27 cellular contexts compared by ENCODE assay signal in the genomic region with DNA sequence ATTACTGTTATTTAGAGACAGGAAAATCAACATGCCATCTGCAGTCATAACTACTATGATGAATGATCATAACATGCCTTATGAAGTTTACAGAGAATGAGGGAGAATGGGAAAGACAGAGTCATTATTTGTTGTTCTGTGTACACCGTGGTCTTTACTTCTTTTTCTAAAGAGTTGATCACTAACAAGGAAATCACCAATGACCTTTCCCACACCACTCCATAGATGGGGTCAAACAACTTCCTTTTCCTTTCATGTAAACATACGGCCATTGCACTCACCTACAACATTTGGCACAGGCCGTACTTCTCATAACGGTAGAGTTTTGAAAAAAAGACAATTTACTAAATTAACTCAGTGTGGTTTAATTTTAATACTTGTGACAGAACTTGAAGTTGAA.
DNase-seq lines count a peak whose midpoint lies in the region; ATAC-seq, FAIRE-seq and TF ChIP-seq lines count a peak whose summit lies in the region.
"Had no signal": no experiment of that assay in that cellular context is flagged by ENCODE, and none has a peak within 500 bp of the region (broad histone marks: within the 10 kb centered on the region; RNA-seq: fewer than 3 reads in every experiment).

No MANE protein-coding gene starts in this region.

- no peak overlapping the region for H3T11ph ChIP-seq in H9 (ENCODE audit: low read length)

- no peak overlapping the region for H2BK12ac ChIP-seq in H9 (ENCODE audit: insufficient read length, low read depth, low read length)
- H2BK12ac ChIP-seq in mesenchymal stem cell (ENCODE audit: low read length in 2 of 2) = no peak overlapping the region

- H3K23me2 ChIP-seq in H9 (ENCODE audit: insufficient read length, low read depth, low read length, poor library complexity, severe bottlenecking) = no peaks in the 10 kb centered on the region

- TF ChIP-seq POLR2A in GM12891 (IDR thresholded peaks at IDR 0.05; ENCODE audit: low read depth, low read length) (no peak), endothelial cell of umbilical vein (IDR thresholded peaks at IDR 0.05; ENCODE audit: low read depth, low read length) (no peak)

- H3K14ac ChIP-seq in H9 (ENCODE audit: insufficient read depth, low read length) (no peak overlapping the region), mesenchymal stem cell (ENCODE audit: low read length in 2 of 2) (no peak overlapping the region)

- POLR2A ChIA-PET in endothelial cell of umbilical vein (lab: Charles Lee) = no interaction called here

- dilution Hi-C loops in endothelial cell of umbilical vein (cut with MboI; ENCODE audit: extremely low pct_ligation_motif_present, low sequenced_read_pairs) = no loop called here

- H2AFZ ChIP-seq in H9 (ENCODE audit: low read length) (no peak overlapping the region), endothelial cell of umbilical vein (ENCODE audit: low read depth, low read length) (no peak overlapping the region), mesenchymal stem cell (ENCODE audit: low read depth, low read length) (no peak overlapping the region)

- CTCF ChIA-PET in endothelial cell of umbilical vein (lab: Charles Lee) = no interaction called here

- intact Hi-C loops in endothelial cell of umbilical vein (cut with micrococcal nuclease) (no loop called here), left colon (cut with DNase I, micrococcal nuclease) (no loop called here)

- peaks cover 0 to 11% (median 4%) of the 10 kb centered on the region in 3 experiments; a peak in 5 of 7 replicates for H3K36me3 Mint-ChIP-seq in H9 (ENCODE audit: insufficient read depth in 1 of 3, low read depth in 3 of 3)
- H3K36me3 Mint-ChIP-seq: CD14-positive monocyte; CD4-positive, alpha-beta memory T cell; CD4-positive, CD25-positive, alpha-beta regulatory T cell; CD8-positive, alpha-beta memory T cell had no signal

- no peak overlapping the region for H2BK20ac ChIP-seq in H9 (ENCODE audit: low read depth, low read length, poor library complexity, severe bottlenecking)

- no peak for TF ChIP-seq CTCF in H9 (conservative IDR thresholded peaks at IDR 0.05)
- no peak for TF ChIP-seq CTCF in endothelial cell of umbilical vein (IDR thresholded peaks at IDR 0.05; ENCODE audit: extremely low read depth in 1 of 2, insufficient read depth in 1 of 2, low read depth in 1 of 2, low read length in 2 of 2)

- no peak overlapping the region for H3K27ac ChIP-seq in H9 (ENCODE audit: insufficient read length, low read depth, low read length)
- H3K27ac ChIP-seq in endothelial cell of umbilical vein (ENCODE audit: insufficient read depth, low read depth, low read length) = no peak overlapping the region
- H3K27ac ChIP-seq in mesenchymal stem cell (ENCODE audit: low read length, poor library complexity, severe bottlenecking) = no peak overlapping the region
- H3K27ac ChIP-seq: BLaER1 had no signal

- H2BK120ac ChIP-seq in H9 (ENCODE audit: low read depth, low read length, poor library complexity, severe bottlenecking) (no peak overlapping the region), mesenchymal stem cell (ENCODE audit: low read depth, low read length) (no peak overlapping the region)

- no peaks in the 10 kb centered on the region for H3K79me1 ChIP-seq in H9 (ENCODE audit: insufficient read depth, low read depth, low read length, poor library complexity, severe bottlenecking)
- H3K79me1 ChIP-seq in mesenchymal stem cell (replicated peaks; ENCODE audit: low read length, poor library complexity, severe bottlenecking) = no peaks in the 10 kb centered on the region

- no peaks in the 10 kb centered on the region for H3K36me3 ChIP-seq in endothelial cell of umbilical vein (ENCODE audit: control insufficient read depth in 2 of 2, extremely low read depth in 1 of 2, insufficient read depth in 2 of 2, low read length in 2 of 2)
- no peaks in the 10 kb centered on the region for H3K36me3 ChIP-seq in mesenchymal stem cell (ENCODE audit: control insufficient read depth in 1 of 2, insufficient read depth in 2 of 2, low read depth in 1 of 2, low read length in 2 of 2)
- H3K36me3 ChIP-seq: BE2C, BLaER1 had no signal

- no peak overlapping the region for H3K27ac Mint-ChIP-seq in H9
- H3K27ac Mint-ChIP-seq: CD14-positive monocyte; CD4-positive, alpha-beta memory T cell; CD8-positive, alpha-beta memory T cell had no signal

- H3K23ac ChIP-seq in H9 (ENCODE audit: insufficient read length, low read depth, low read length) (no peak overlapping the region), mesenchymal stem cell (ENCODE audit: low read length in 2 of 2) (no peak overlapping the region)

- peaks cover 8 to 14% of the 10 kb centered on the region in 2 experiments for H3K4me1 Mint-ChIP-seq in H9
- H3K4me1 Mint-ChIP-seq: CD14-positive monocyte; CD4-positive, alpha-beta memory T cell; CD4-positive, CD25-positive, alpha-beta regulatory T cell; CD8-positive, alpha-beta memory T cell had no signal

- H4K5ac ChIP-seq in H9 (ENCODE audit: insufficient read length, low read depth, low read length) = no peak overlapping the region

- H3K4ac ChIP-seq in H9 (ENCODE audit: low read depth, low read length) (no peak overlapping the region), mesenchymal stem cell (ENCODE audit: low read depth in 1 of 2, low read length in 2 of 2) (no peak overlapping the region)

- H3K9me3 Mint-ChIP-seq in H9 = peaks cover 0 to 11% of the 10 kb centered on the region in 2 experiments; a peak in 3 of 5 replicates

- H3K79me2 ChIP-seq in H9 (ENCODE audit: insufficient read depth, low read length) (no peaks in the 10 kb centered on the region), endothelial cell of umbilical vein (ENCODE audit: control insufficient read depth, insufficient read depth, low read length) (no peaks in the 10 kb centered on the region)

- no peak overlapping the region for H3K4me2 ChIP-seq in H9 (ENCODE audit: insufficient read depth, insufficient read length, low read length)
- no peak overlapping the region for H3K4me2 ChIP-seq in endothelial cell of umbilical vein (ENCODE audit: insufficient read depth, low read length)
- H3K4me2 ChIP-seq in mesenchymal stem cell (ENCODE audit: low read length, poor library complexity, severe bottlenecking) = no peak overlapping the region
- H3K4me2 ChIP-seq: BLaER1 had no signal

- ATAC-seq in GM21717 (IDR thresholded peaks at IDR 0.05; ENCODE audit: unreplicated experiment) (no peak), left colon (no peak), HG03354 (IDR thresholded peaks at IDR 0.05; ENCODE audit: poor library complexity, severe bottlenecking, unreplicated experiment) (no peak)
- ATAC-seq: GM12878 had no signal

- H3K9me3 ChIP-seq in H9 (ENCODE audit: control insufficient read depth, low read depth, low read length) = no peaks in the 10 kb centered on the region
- H3K9me3 ChIP-seq in endothelial cell of umbilical vein (replicated peaks; ENCODE audit: control insufficient read depth, insufficient read depth, low read length) = no peaks in the 10 kb centered on the region
- H3K9me3 ChIP-seq in mesenchymal stem cell (ENCODE audit: control insufficient read depth, low read length) = peaks cover 20% of the 10 kb centered on the region
- H3K9me3 ChIP-seq: BE2C had no signal

- H3K27me3 ChIP-seq in H9 (ENCODE audit: insufficient read depth, low read length) (no peaks in the 10 kb centered on the region), endothelial cell of umbilical vein (ENCODE audit: control insufficient read depth in 2 of 2, insufficient read depth in 2 of 2, low read length in 2 of 2) (peaks cover 0 to 2% of the 10 kb centered on the region in 2 experiments), mesenchymal stem cell (ENCODE audit: control insufficient read depth in 1 of 2, insufficient read depth in 1 of 2, low read length in 2 of 2) (no peaks in the 10 kb centered on the region)
- H3K27me3 ChIP-seq: BE2C, BLaER1 had no signal

- H3K4me3 ChIP-seq in endothelial cell of umbilical vein (replicated peaks in 1 of 3; ENCODE audit: insufficient read depth in 1 of 3, low read depth in 1 of 3, low read length in 3 of 3) = no peak overlapping the region
- H3K4me3 ChIP-seq in mesenchymal stem cell (ENCODE audit: insufficient read depth in 1 of 2, low read depth in 1 of 2, low read length in 2 of 2) = no peak overlapping the region
- H3K4me3 ChIP-seq: BLaER1, GM12878 had no signal

- H4K8ac ChIP-seq in H9 (replicated peaks; ENCODE audit: insufficient read length, low read depth, low read length) (no peak overlapping the region), mesenchymal stem cell (ENCODE audit: low read length) (no peak overlapping the region)

- H3K9ac ChIP-seq in H9 (ENCODE audit: extremely low read depth, insufficient read length, low read length) = no peak overlapping the region
- H3K9ac ChIP-seq in endothelial cell of umbilical vein (replicated peaks; ENCODE audit: extremely low read depth, insufficient read depth, low read length) = no peak overlapping the region
- no peak overlapping the region for H3K9ac ChIP-seq in mesenchymal stem cell (ENCODE audit: low read length)
- H3K9ac ChIP-seq: BLaER1 had no signal

- H2BK5ac ChIP-seq in H9 (ENCODE audit: insufficient read length, low read length) (no peak overlapping the region), mesenchymal stem cell (ENCODE audit: low read depth, low read length, poor library complexity, severe bottlenecking) (no peak overlapping the region)

- no TSS peak for BruUV-seq in endothelial cell of umbilical vein (replicated peaks; lab: Mats Ljungman, UMichigan)

- H3K4me1 ChIP-seq in H9 (ENCODE audit: insufficient read depth, low read length) (no peaks in the 10 kb centered on the region; the same call in 1 of the 2 replicates), endothelial cell of umbilical vein (ENCODE audit: control insufficient read depth, extremely low read depth, insufficient read depth, low read length) (peaks cover 9% of the 10 kb centered on the region), mesenchymal stem cell (ENCODE audit: control insufficient read depth, insufficient read depth, low read depth, low read length) (no peaks in the 10 kb centered on the region)
- H3K4me1 ChIP-seq: BE2C, BLaER1 had no signal

- peak overlapping the region; percentile 65 for H2AK5ac ChIP-seq in H9 (ENCODE audit: insufficient read length, low read length)
- no peak overlapping the region for H2AK5ac ChIP-seq in mesenchymal stem cell (ENCODE audit: low read length, severe bottlenecking)

- H4K91ac ChIP-seq in H9 (ENCODE audit: insufficient read length, low read depth, low read length) = no peak overlapping the region
- H4K91ac ChIP-seq in mesenchymal stem cell (ENCODE audit: low read length) = no peak overlapping the region

- H3K56ac ChIP-seq in H9 (ENCODE audit: insufficient read length, low read depth, low read length) = no peak overlapping the region

- peak; percentile 33 for FAIRE-seq in GM12891 (lab: Jason Lieb, UNC)
- no peak for FAIRE-seq in endothelial cell of umbilical vein (lab: Jason Lieb, UNC)
- FAIRE-seq: A204.1, GM12878 had no signal

- H3K27me3 Mint-ChIP-seq in H9 (ENCODE audit: low read depth) = peaks cover 1% of the 10 kb centered on the region; the same call in 1 of the 2 replicates
- H3K27me3 Mint-ChIP-seq: CD4-positive, alpha-beta memory T cell; CD4-positive, CD25-positive, alpha-beta regulatory T cell; CD8-positive, alpha-beta memory T cell had no signal

- no peaks in the 10 kb centered on the region for H3K9me1 ChIP-seq in endothelial cell of umbilical vein (replicated peaks; ENCODE audit: control insufficient read depth, extremely low read depth, insufficient read depth, low read length)

- no CpG with 5 or more reads among the region's 4 CpGs for WGBS in H9 (ENCODE audit: extremely low coverage, insufficient read length, low lambda C conversion rate)
- 13% methylated on average over 1 of the region's 4 CpGs for WGBS in mesenchymal stem cell

- no peak overlapping the region for H2BK15ac ChIP-seq in H9 (ENCODE audit: low read depth, low read length)
- H2BK15ac ChIP-seq in mesenchymal stem cell (ENCODE audit: low read depth, poor library complexity, severe bottlenecking) = no peak overlapping the region

- no peak overlapping the region for H3K4me3 Mint-ChIP-seq in H9
- H3K4me3 Mint-ChIP-seq: CD14-positive monocyte; CD4-positive, alpha-beta memory T cell; CD4-positive, CD25-positive, alpha-beta regulatory T cell; CD8-positive, alpha-beta memory T cell had no signal

- no peak for DNase-seq in GM12891 (ENCODE audit: insufficient read length, low spot score)
- no peak for DNase-seq in H9
- peak; percentile 85 to 93 for DNase-seq in dermis microvascular lymphatic vessel endothelial cell (ENCODE audit: low read depth in 2 of 2)
- DNase-seq in endothelial cell of umbilical vein (ENCODE audit: low read depth, low spot score) = peak; percentile 48
- no peak for DNase-seq in mesenchymal stem cell
- DNase-seq in left colon = no peak
- DNase-seq: 8988T; ACHN; BE2C; C1 segment of cervical spinal cord; CD4-positive, alpha-beta memory T cell; CD4-positive, CD25-positive, alpha-beta regulatory T cell; CD8-positive, alpha-beta memory T cell; COR-L47; DMS 273 treated with DMSO at 0.1 percent for 48 hours; DMS153; DMS53; DMS79; DND-41; EL; GDM1 had no signal

- H4K20me1 ChIP-seq in H9 (ENCODE audit: control insufficient read depth, insufficient read depth, insufficient read length) (no peaks in the 10 kb centered on the region), endothelial cell of umbilical vein (replicated peaks; ENCODE audit: control insufficient read depth, extremely low read depth, insufficient read depth, low read length) (no peaks in the 10 kb centered on the region)
- H4K20me1 ChIP-seq: BLaER1 had no signal

- H3K18ac ChIP-seq in H9 (ENCODE audit: insufficient read length, low read depth, low read length) (no peak overlapping the region), mesenchymal stem cell (ENCODE audit: low read depth in 1 of 2, low read length in 2 of 2) (no peak overlapping the region)

Comparison
In these comparisons a context has a peak if more than half of its experiments do, and no peak if none do; other contexts are left out.
1. DNase-seq: peak in dermis microvascular lymphatic vessel endothelial cell (2 of 2) and endothelial cell of umbilical vein (single experiment); none in GM12891 (single experiment), H9 (single experiment), mesenchymal stem cell (single experiment) and left colon (0 of 2).